Comparison of ENCODE assay signal across 25 cellular contexts in the genomic region with DNA sequence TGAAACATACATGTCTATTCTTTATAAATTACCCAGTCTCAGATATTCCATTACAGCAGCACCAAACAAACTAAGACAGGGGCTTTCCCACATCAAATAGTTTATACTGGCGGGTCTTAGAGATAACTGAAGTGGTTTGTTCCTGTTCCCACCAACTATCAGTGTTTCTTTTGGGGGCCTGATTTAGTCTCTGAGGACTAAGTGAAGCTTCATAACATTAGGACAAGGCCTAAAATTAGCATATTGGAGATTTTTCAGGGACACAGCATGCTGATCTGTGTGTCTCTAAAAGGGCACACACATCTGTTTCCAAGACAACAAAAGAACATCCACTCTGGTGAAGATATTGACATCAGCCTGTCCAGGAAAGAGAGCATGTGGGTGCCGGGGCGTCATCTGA.
"Had no signal": no experiment of that assay in that cellular context is flagged by ENCODE, and none has a peak within 500 bp of the region (broad histone marks: within the 10 kb centered on the region; RNA-seq: fewer than 3 reads in every experiment).

No MANE protein-coding gene starts in this region.

- ATAC-seq: activated T-cell treated with anti-CD3 and anti-CD28 coated beads, Interleukin-2, amount 50 U/mL, for 72 hours had no signal

- H3K27ac Mint-ChIP-seq: activated CD4-positive, alpha-beta memory T cell treated with anti-CD3 and anti-CD28 coated beads for 36 hours; activated CD4-positive, alpha-beta T cell treated with anti-CD3 and anti-CD28 coated beads, Interleukin-2, amount 10 ng/mL, durations not matched to agents 7 days and 5 days; activated naive CD4-positive, alpha-beta T cell treated with anti-CD3 and anti-CD28 coated beads, Interleukin-2, amount 10 ng/mL, durations not matched to agents 7 days and 5 days; activated naive CD8-positive, alpha-beta T cell treated with anti-CD3 and anti-CD28 coated beads, Interleukin-2, amount 10 ng/mL, durations not matched to agents 7 days and 5 days; activated T-cell treated with anti-CD3 and anti-CD28 coated beads, Interleukin-2, amount 50 U/mL, for 72 hours; activated T-helper 2 cell treated with anti-CD3 and anti-CD28 coated beads, Interferon-gamma antibody, Interleukin-2, Interleukin-4, amounts not matched to agents 10 μg/mL and 5 μg/mL and 100 μg/mL, durations not matched to agents 14 hours and 24 hours and 36 hours had no signal

- H3K27me3 ChIP-seq: breast epithelium had no signal

- H3K4me1 Mint-ChIP-seq: activated CD4-positive, alpha-beta T cell treated with anti-CD3 and anti-CD28 coated beads, Interleukin-2, amount 10 ng/mL, durations not matched to agents 7 days and 5 days; activated naive CD4-positive, alpha-beta T cell treated with anti-CD3 and anti-CD28 coated beads, Interleukin-2, amount 10 ng/mL, durations not matched to agents 7 days and 5 days; activated naive CD8-positive, alpha-beta T cell treated with anti-CD3 and anti-CD28 coated beads, Interleukin-2, amount 10 ng/mL, durations not matched to agents 7 days and 5 days had no signal

- H3K4me3 ChIP-seq: breast epithelium, SJCRH30 had no signal

- H3K27ac ChIP-seq: breast epithelium, SJCRH30, VCaP had no signal

- H3K4me3 Mint-ChIP-seq: activated CD4-positive, alpha-beta memory T cell treated with anti-CD3 and anti-CD28 coated beads for 36 hours; activated CD4-positive, alpha-beta T cell treated with anti-CD3 and anti-CD28 coated beads, Interleukin-2, amount 10 ng/mL, durations not matched to agents 7 days and 5 days; activated naive CD4-positive, alpha-beta T cell treated with anti-CD3 and anti-CD28 coated beads, Interleukin-2, amount 10 ng/mL, durations not matched to agents 7 days and 5 days; activated naive CD8-positive, alpha-beta T cell treated with anti-CD3 and anti-CD28 coated beads, Interleukin-2, amount 10 ng/mL, durations not matched to agents 7 days and 5 days; activated T-cell treated with anti-CD3 and anti-CD28 coated beads, Interleukin-2, amount 50 U/mL, for 72 hours had no signal

- H3K9me3 ChIP-seq: breast epithelium, SJCRH30, SK-N-SH had no signal

- H3K27me3 Mint-ChIP-seq: activated CD4-positive, alpha-beta memory T cell treated with anti-CD3 and anti-CD28 coated beads for 36 hours; activated CD4-positive, alpha-beta T cell treated with anti-CD3 and anti-CD28 coated beads, Interleukin-2, amount 10 ng/mL, durations not matched to agents 7 days and 5 days; activated naive CD4-positive, alpha-beta T cell treated with anti-CD3 and anti-CD28 coated beads, Interleukin-2, amount 10 ng/mL, durations not matched to agents 7 days and 5 days; activated naive CD8-positive, alpha-beta T cell treated with anti-CD3 and anti-CD28 coated beads, Interleukin-2, amount 10 ng/mL, durations not matched to agents 7 days and 5 days had no signal

- H3K9me3 Mint-ChIP-seq: activated CD4-positive, alpha-beta memory T cell treated with anti-CD3 and anti-CD28 coated beads for 36 hours; activated CD4-positive, alpha-beta T cell treated with anti-CD3 and anti-CD28 coated beads, Interleukin-2, amount 10 ng/mL, durations not matched to agents 7 days and 5 days; activated naive CD4-positive, alpha-beta T cell treated with anti-CD3 and anti-CD28 coated beads, Interleukin-2, amount 10 ng/mL, durations not matched to agents 7 days and 5 days; activated naive CD8-positive, alpha-beta T cell treated with anti-CD3 and anti-CD28 coated beads, Interleukin-2, amount 10 ng/mL, durations not matched to agents 7 days and 5 days; activated T-cell treated with anti-CD3 and anti-CD28 coated beads, Interleukin-2, amount 50 U/mL, for 72 hours; activated T-helper 2 cell treated with anti-CD3 and anti-CD28 coated beads, Interferon-gamma antibody, Interleukin-2, Interleukin-4, amounts not matched to agents 10 μg/mL and 5 μg/mL and 100 μg/mL, durations not matched to agents 14 hours and 24 hours and 36 hours had no signal

- H3K36me3 ChIP-seq: breast epithelium, SJCRH30 had no signal

- H3K4me1 ChIP-seq: breast epithelium, SJCRH30 had no signal

- DNase-seq: activated CD4-positive, alpha-beta memory T cell treated with anti-CD3 and anti-CD28 coated beads for 36 hours; activated CD4-positive, alpha-beta T cell treated with anti-CD3 and anti-CD28 coated beads, Interleukin-2, amount 10 ng/mL, durations not matched to agents 7 days and 5 days; activated CD4-positive, CD25-positive, alpha-beta regulatory T cell; activated CD8-positive, alpha-beta memory T cell treated with anti-CD3 and anti-CD28 coated beads, Interleukin-2, amount 50 U/mL, for 4 hours; activated gamma-delta T cell treated with Interleukin-2 at 50 U/mL for 16 hours; activated naive CD4-positive, alpha-beta T cell treated with anti-CD3 and anti-CD28 coated beads, Interleukin-2, amount 10 ng/mL, durations not matched to agents 7 days and 5 days; activated naive CD8-positive, alpha-beta T cell treated with anti-CD3 and anti-CD28 coated beads, Interleukin-2, amount 10 ng/mL, durations not matched to agents 7 days and 5 days; activated T-cell treated with anti-CD3 and anti-CD28 coated beads, Interleukin-2, amount 50 U/mL, for 72 hours; aorta; IMR-90; KG1; NCI-H1092; NCI-H1417 treated with DMSO at 0.1 percent for 48 hours; NCI-H1694; NCI-H2029; NCI-H345; NCI-H510A; NCI-H526 treated with DMSO at 0.1 percent for 48 hours; NCI-H82; SJCRH30; SK-N-SH; T-helper 1 cell had no signal
